ENCODE assay signal across 18 cellular contexts in the genomic region with DNA sequence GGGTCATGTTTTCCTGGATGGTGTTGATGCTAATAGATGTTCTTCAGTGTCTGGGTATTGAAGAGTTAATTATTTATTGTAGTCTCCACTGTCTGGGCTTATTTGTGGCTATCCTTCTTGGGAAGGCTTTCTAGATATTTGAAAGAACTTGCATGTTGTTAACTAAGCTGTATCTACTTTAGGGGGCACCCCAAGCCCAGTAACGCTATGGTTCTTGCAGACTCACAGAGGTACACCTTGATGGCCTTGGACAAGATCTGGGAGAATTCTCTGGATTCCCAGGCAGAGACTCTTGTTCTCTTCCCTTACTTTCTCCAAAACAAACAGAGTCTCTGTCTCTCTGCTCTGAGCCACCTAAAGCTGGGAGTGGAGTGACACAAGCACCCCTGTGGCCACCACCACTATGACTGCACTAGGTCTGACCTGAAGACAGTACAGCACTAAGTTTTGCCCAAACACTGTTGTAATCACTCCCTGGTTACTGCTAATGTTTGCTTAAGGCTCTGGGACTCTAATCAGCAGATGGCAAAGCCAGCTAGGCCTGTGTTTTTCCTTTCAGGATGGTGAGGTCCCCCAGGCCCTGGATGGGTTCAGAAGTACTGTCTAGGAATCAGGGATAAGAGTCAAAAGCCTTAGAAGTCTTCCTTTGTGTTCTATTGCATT.
A peak's percentile ranks its signal among the peaks of the same experiment; 100 is the strongest.
DNase-seq lines count a peak whose midpoint lies in the region; ATAC-seq and TF ChIP-seq lines count a peak whose summit lies in the region.
"Had no signal": no experiment of that assay in that cellular context is flagged by ENCODE, and none has a peak within 500 bp of the region (broad histone marks: within the 10 kb centered on the region; RNA-seq: fewer than 3 reads in every experiment).

No MANE protein-coding gene starts in this region.

- H3K36me3 ChIP-seq in osteoblast (ENCODE audit: insufficient read depth, low read length) = no peaks in the 10 kb centered on the region

- no peaks in the 10 kb centered on the region for H3K9me3 ChIP-seq in osteoblast (ENCODE audit: low read depth, low read length)

- H3K4me2 ChIP-seq in osteoblast (ENCODE audit: insufficient read depth, low read length) = no peak overlapping the region
- H3K4me2 ChIP-seq: KMS-11 had no signal

- no peak for DNase-seq in stimulated activated naive CD8-positive, alpha-beta T cell treated with anti-CD3 and anti-CD28 coated beads, Interleukin-15, amount 100 ng/mL, for 72 hours
- DNase-seq in stimulated activated naive CD8-positive, alpha-beta T cell treated with anti-CD3 and anti-CD28 coated beads, Interleukin-15, Interleukin-2, amounts not matched to agents 100 U/mL and 50 U/mL, for 24 hours = no peak
- DNase-seq in foreskin keratinocyte = no peak
- no peak for DNase-seq in osteoblast (ENCODE audit: insufficient read length, low spot score, missing footprints)
- DNase-seq in activated effector memory CD4-positive, alpha-beta T cell treated with Interleukin-2 at 50 U/mL for 16 hours = no peak
- no peak for DNase-seq in activated T-cell treated with anti-CD3 and anti-CD28 coated beads for 4 hours
- DNase-seq: COR-L47, DMS79 treated with DMSO at 0.1 percent for 48 hours, HFFc6, NCI-H1092, NCI-H187, NCI-H2171 treated with DMSO at 0.1 percent for 48 hours, NCI-H510A treated with DMSO at 0.1 percent for 48 hours, SHP77 treated with DMSO at 0.1 percent for 48 hours had no signal

- no peaks in the 10 kb centered on the region for H3K79me2 ChIP-seq in osteoblast (ENCODE audit: insufficient read depth, low read length)

- peaks cover 28% of the 10 kb centered on the region for H3K27me3 Mint-ChIP-seq in stimulated activated naive CD8-positive, alpha-beta T cell treated with anti-CD3 and anti-CD28 coated beads, Interleukin-15, amount 100 ng/mL, for 72 hours

- peaks cover 0 to 4% of the 10 kb centered on the region in 2 donors for H3K9me3 Mint-ChIP-seq in stimulated activated naive CD8-positive, alpha-beta T cell treated with anti-CD3 and anti-CD28 coated beads, Interleukin-15, amount 100 ng/mL, for 72 hours

- no peaks in the 10 kb centered on the region for H4K20me1 ChIP-seq in osteoblast (ENCODE audit: insufficient read depth, low read length)

- H3K27ac Mint-ChIP-seq in stimulated activated naive CD8-positive, alpha-beta T cell treated with anti-CD3 and anti-CD28 coated beads, Interleukin-15, amount 100 ng/mL, for 72 hours = no peak overlapping the region
- H3K27ac Mint-ChIP-seq: HFFc6 had no signal

- H3K27ac ChIP-seq in foreskin keratinocyte (no peak overlapping the region), osteoblast (ENCODE audit: low read depth, low read length) (no peak overlapping the region)
- H3K27ac ChIP-seq: C4-2B, KMS-11 had no signal

- H3K4me3 ChIP-seq in osteoblast (ENCODE audit: insufficient read depth, low read length) = no peak overlapping the region

- no peaks in the 10 kb centered on the region for H3K4me1 Mint-ChIP-seq in stimulated activated naive CD8-positive, alpha-beta T cell treated with anti-CD3 and anti-CD28 coated beads, Interleukin-15, amount 100 ng/mL, for 72 hours

- peak; percentile 39 for TF ChIP-seq CTCF in foreskin keratinocyte (conservative IDR thresholded peaks at IDR 0.05)
- TF ChIP-seq CTCF in osteoblast (IDR thresholded peaks at IDR 0.05; ENCODE audit: extremely low read depth, low read depth, low read length) = no peak

- H3K27me3 ChIP-seq in foreskin keratinocyte (peaks cover 62% of the 10 kb centered on the region), osteoblast (ENCODE audit: insufficient read depth, low read length) (no peaks in the 10 kb centered on the region)

- no peak overlapping the region for H3K4me3 Mint-ChIP-seq in stimulated activated naive CD8-positive, alpha-beta T cell treated with anti-CD3 and anti-CD28 coated beads, Interleukin-15, amount 100 ng/mL, for 72 hours
- H3K4me3 Mint-ChIP-seq: HFFc6 had no signal

- no peaks in the 10 kb centered on the region for H3K4me1 ChIP-seq in foreskin keratinocyte
- no peaks in the 10 kb centered on the region for H3K4me1 ChIP-seq in osteoblast (ENCODE audit: insufficient read depth, low read length)

- peak; percentile 23 for ATAC-seq in stimulated activated naive CD8-positive, alpha-beta T cell treated with anti-CD3 and anti-CD28 coated beads, Interleukin-15, amount 100 ng/mL, for 72 hours
- no peak for ATAC-seq in stimulated activated naive CD8-positive, alpha-beta T cell treated with anti-CD3 and anti-CD28 coated beads, Interleukin-15, Interleukin-2, amounts not matched to agents 100 U/mL and 50 U/mL, for 24 hours
- ATAC-seq in foreskin keratinocyte = no peak
- no peak for ATAC-seq in GM21717 (IDR thresholded peaks at IDR 0.05; ENCODE audit: unreplicated experiment)
- ATAC-seq in GM21528 (IDR thresholded peaks at IDR 0.05; ENCODE audit: low FRiP score, unreplicated experiment) = no peak

- peak overlapping the region; percentile 15 for H2AFZ ChIP-seq in osteoblast (ENCODE audit: low read length)
